ENCODE assay signal across 23 cellular contexts in genomic region chr7:155953781-155954549, GRCh38.
DNase-seq lines count a peak whose midpoint lies in the region; FAIRE-seq and TF ChIP-seq lines count a peak whose summit lies in the region.
"Had no signal": no experiment of that assay in that cellular context is flagged by ENCODE, and none has a peak within 500 bp of the region (broad histone marks: within the 10 kb centered on the region; RNA-seq: fewer than 3 reads in every experiment).

No MANE protein-coding gene starts in this region.

- H4K20me1 ChIP-seq in mammary epithelial cell (ENCODE audit: insufficient read depth, low read length), result no peaks in the 10 kb centered on the region

- peaks cover 26% of the 10 kb centered on the region for H3K4me1 ChIP-seq in mammary epithelial cell (ENCODE audit: insufficient read depth, low read length)
- H3K4me1 ChIP-seq in mucosa of stomach (ENCODE audit: control insufficient read depth, insufficient read depth, low read length), result peaks cover 68% of the 10 kb centered on the region
- H3K4me1 ChIP-seq: heart right ventricle had no signal

- POLR2A ChIA-PET in MCF 10A (lab: Yijun Ruan, JAX), result interaction anchor here (0.5 to 4.9 kb wide), 3 partner anchors 8 to 703 kb away, joined by 3 to 25 read pairs (median 4); no protein-coding TSS in a partner anchor

- peaks cover 20% of the 10 kb centered on the region for H3K4me1 Mint-ChIP-seq in MCF 10A (ENCODE audit: insufficient read depth, unreplicated experiment)
- H3K4me1 Mint-ChIP-seq: activated CD4-positive, alpha-beta T cell treated with anti-CD3 and anti-CD28 coated beads, Interleukin-2, amount 10 ng/mL, durations not matched to agents 24 days and 14 days; activated CD8-positive, alpha-beta memory T cell treated with anti-CD3 and anti-CD28 coated beads, Interleukin-2, amount 10 ng/mL, durations not matched to agents 7 days and 5 days had no signal

- DNase-seq in MCF 10A (ENCODE audit: unreplicated experiment), result no peak
- no peak for DNase-seq in mammary epithelial cell
- peak; percentile 42 for DNase-seq in ecto neural progenitor cell (ENCODE audit: low spot score)
- DNase-seq in frontal cortex (ENCODE audit: low spot score in 2 of 2), result no peak
- no peak for DNase-seq in CD1c-positive myeloid dendritic cell (ENCODE audit: extremely low spot score)
- DNase-seq in GM20000 (ENCODE audit: low spot score), result no peak
- DNase-seq in kidney glomerular epithelial cell (lab: John Stamatoyannopoulos, UW), result no peak
- DNase-seq: activated CD4-positive, alpha-beta T cell treated with anti-CD3 and anti-CD28 coated beads, Interleukin-2, amount 10 ng/mL, durations not matched to agents 24 days and 14 days; activated CD8-positive, alpha-beta memory T cell treated with anti-CD3 and anti-CD28 coated beads, Interleukin-2, amount 10 ng/mL, durations not matched to agents 7 days and 5 days; aorta; caudate nucleus; heart right ventricle; HFFc6; NCI-H1105; NCI-H524 treated with DMSO at 0.1 percent for 48 hours; stimulated activated CD4-positive, alpha-beta T cell treated with anti-CD3 and anti-CD28 coated beads, Interleukin-12 subunit alpha, Interleukin-12 subunit beta, amount 100 ng/mL, for 4 hours; stimulated activated naive CD8-positive, alpha-beta T cell treated with anti-CD3 and anti-CD28 coated beads, Interleukin-15, amount 100 ng/mL, for 72 hours had no signal

- H3K27ac ChIP-seq in mammary epithelial cell (ENCODE audit: insufficient read depth, low read depth, low read length), result no peak overlapping the region
- H3K27ac ChIP-seq: heart right ventricle, RWPE1, SK-N-MC, VCaP had no signal

- H3K4me3 ChIP-seq in mammary epithelial cell (replicated peaks in 1 of 3; ENCODE audit: insufficient read depth in 1 of 3, low read depth in 2 of 3, low read length in 3 of 3), result no peak overlapping the region
- H3K4me3 ChIP-seq in mucosa of stomach (ENCODE audit: low read length), result no peak overlapping the region
- H3K4me3 ChIP-seq: heart right ventricle, SK-N-MC had no signal

- H3K27me3 ChIP-seq in mammary epithelial cell (ENCODE audit: insufficient read depth, low read length), result no peaks in the 10 kb centered on the region
- no peaks in the 10 kb centered on the region for H3K27me3 ChIP-seq in mucosa of stomach (ENCODE audit: control insufficient read depth, insufficient read depth, low read length)

- H3K36me3 ChIP-seq in mammary epithelial cell (ENCODE audit: insufficient read depth, low read length) (no peaks in the 10 kb centered on the region), mucosa of stomach (ENCODE audit: control insufficient read depth, insufficient read depth, low read length) (no peaks in the 10 kb centered on the region)
- H3K36me3 ChIP-seq: heart right ventricle had no signal

- H3K27ac Mint-ChIP-seq in MCF 10A (ENCODE audit: low read depth, unreplicated experiment), result peak overlapping the region; percentile 59
- H3K27ac Mint-ChIP-seq: activated CD4-positive, alpha-beta T cell treated with anti-CD3 and anti-CD28 coated beads, Interleukin-2, amount 10 ng/mL, durations not matched to agents 24 days and 14 days; activated CD8-positive, alpha-beta memory T cell treated with anti-CD3 and anti-CD28 coated beads, Interleukin-2, amount 10 ng/mL, durations not matched to agents 7 days and 5 days; HFFc6; stimulated activated naive CD8-positive, alpha-beta T cell treated with anti-CD3 and anti-CD28 coated beads, Interleukin-15, amount 100 ng/mL, for 72 hours had no signal

- BruUV-seq in MCF 10A (replicated peaks; lab: Mats Ljungman, UMichigan) (no TSS peak), mammary epithelial cell (replicated peaks; lab: Mats Ljungman, UMichigan) (no TSS peak)

- H3K36me3 Mint-ChIP-seq in MCF 10A (ENCODE audit: insufficient read depth, unreplicated experiment), result no peaks in the 10 kb centered on the region
- H3K36me3 Mint-ChIP-seq: activated CD8-positive, alpha-beta memory T cell treated with anti-CD3 and anti-CD28 coated beads, Interleukin-2, amount 10 ng/mL, durations not matched to agents 7 days and 5 days; activated naive CD4-positive, alpha-beta T cell treated with anti-CD3 and anti-CD28 coated beads, Interleukin-2, amount 50 U/mL, for 72 hours had no signal

- H3K4me3 Mint-ChIP-seq in MCF 10A (ENCODE audit: unreplicated experiment), result no peak overlapping the region
- H3K4me3 Mint-ChIP-seq: activated CD4-positive, alpha-beta T cell treated with anti-CD3 and anti-CD28 coated beads, Interleukin-2, amount 10 ng/mL, durations not matched to agents 24 days and 14 days; activated CD8-positive, alpha-beta memory T cell treated with anti-CD3 and anti-CD28 coated beads, Interleukin-2, amount 10 ng/mL, durations not matched to agents 7 days and 5 days; HFFc6; stimulated activated naive CD8-positive, alpha-beta T cell treated with anti-CD3 and anti-CD28 coated beads, Interleukin-15, amount 100 ng/mL, for 72 hours had no signal

- no peak overlapping the region for H2AFZ ChIP-seq in mammary epithelial cell (ENCODE audit: low read depth, low read length)

- no peak overlapping the region for H3K9ac ChIP-seq in mammary epithelial cell (ENCODE audit: insufficient read depth, low read length)
- peak overlapping the region; percentile 27 for H3K9ac ChIP-seq in mucosa of stomach (ENCODE audit: low read length)

- H3K4me2 ChIP-seq in mammary epithelial cell (ENCODE audit: insufficient read depth, low read depth, low read length), result no peak overlapping the region

- 76% methylated on average over 12 of the region's 19 CpGs for WGBS in mammary epithelial cell (ENCODE audit: low coverage, missing lambda C conversion rate)

- no peaks in the 10 kb centered on the region for H3K9me3 Mint-ChIP-seq in MCF 10A (ENCODE audit: unreplicated experiment)
- H3K9me3 Mint-ChIP-seq: activated CD4-positive, alpha-beta T cell treated with anti-CD3 and anti-CD28 coated beads, Interleukin-2, amount 10 ng/mL, durations not matched to agents 24 days and 14 days; activated naive CD4-positive, alpha-beta T cell treated with anti-CD3 and anti-CD28 coated beads, Interleukin-2, amount 50 U/mL, for 72 hours; stimulated activated naive CD8-positive, alpha-beta T cell treated with anti-CD3 and anti-CD28 coated beads, Interleukin-15, amount 100 ng/mL, for 72 hours had no signal

- no peaks in the 10 kb centered on the region for H3K79me2 ChIP-seq in mammary epithelial cell (ENCODE audit: insufficient read depth, low read length)

- in situ Hi-C loops in mammary epithelial cell (cut with MboI; ENCODE audit: low sequenced_read_pairs in 2 of 2), result loop anchor here in 1 of 2 donors (5.0 kb wide), 1 partner anchor 37 kb away; no protein-coding TSS in a partner anchor

- no peaks in the 10 kb centered on the region for H3K27me3 Mint-ChIP-seq in MCF 10A (ENCODE audit: insufficient read depth, unreplicated experiment)
- H3K27me3 Mint-ChIP-seq: activated CD4-positive, alpha-beta T cell treated with anti-CD3 and anti-CD28 coated beads, Interleukin-2, amount 10 ng/mL, durations not matched to agents 24 days and 14 days; activated CD8-positive, alpha-beta memory T cell treated with anti-CD3 and anti-CD28 coated beads, Interleukin-2, amount 10 ng/mL, durations not matched to agents 7 days and 5 days; stimulated activated naive CD8-positive, alpha-beta T cell treated with anti-CD3 and anti-CD28 coated beads, Interleukin-15, amount 100 ng/mL, for 72 hours had no signal

- CTCF ChIA-PET in MCF 10A (lab: Yijun Ruan, JAX), result interaction anchor here (0.6 kb wide), 1 partner anchor 59 kb away, joined by 3 read pairs; no protein-coding TSS in a partner anchor
- CTCF ChIA-PET in mammary epithelial cell (lab: Charles Lee; ENCODE audit: low non-redundant PET), result no interaction called here

- FAIRE-seq in frontal cortex (lab: Jason Lieb, UNC), result no peak
- FAIRE-seq: D721Med had no signal

- no peaks in the 10 kb centered on the region for H3K9me3 ChIP-seq in mammary epithelial cell (replicated peaks; ENCODE audit: insufficient read depth, low read length)
- no peaks in the 10 kb centered on the region for H3K9me3 ChIP-seq in mucosa of stomach (ENCODE audit: control insufficient read depth, low read length)
- H3K9me3 ChIP-seq: heart right ventricle had no signal

- no peak for TF ChIP-seq CTCF in MCF 10A (IDR thresholded peaks at IDR 0.05; ENCODE audit: unreplicated experiment)
- TF ChIP-seq CTCF in mammary epithelial cell (conservative IDR thresholded peaks at IDR 0.05 in 1 of 2, IDR thresholded peaks at IDR 0.05 in 1 of 2; ENCODE audit: extremely low read depth in 1 of 2, insufficient read depth in 1 of 2, low read depth in 1 of 2, low read length in 2 of 2), result no peak
- no peak for TF ChIP-seq CTCF in GM20000 (IDR thresholded peaks at IDR 0.05; ENCODE audit: extremely low read depth, missing control alignments)

- dilution Hi-C loops in mammary epithelial cell (cut with HindIII; ENCODE audit: low sequenced_read_pairs), result no loop called here

- intact Hi-C loops in MCF 10A (cut with micrococcal nuclease), result loop anchor here (5.0 kb wide), 1 partner anchor 137 kb away; no protein-coding TSS in a partner anchor
- intact Hi-C loops in mammary epithelial cell (cut with micrococcal nuclease), result no loop called here
